8 cellular contexts compared by ENCODE assay signal in genomic region chr9:38393128-38393809, GRCh38. TPM values are rescaled to one million over a fixed set of nuclear protein-coding genes. Genes with fewer than 3 reads are reported as not detected.
A peak's percentile ranks its signal among the peaks of the same experiment; 100 is the strongest.
DNase-seq lines count a peak whose midpoint lies in the region; ATAC-seq and TF ChIP-seq lines count a peak whose summit lies in the region.

No MANE protein-coding gene starts in this region.

- peak overlapping the region; percentile 88 for H3K4me3 Mint-ChIP-seq in activated CD4-positive, alpha-beta T cell treated with anti-CD3 and anti-CD28 coated beads, Interleukin-2, amount 10 ng/mL, durations not matched to agents 7 days and 5 days
- H3K4me3 Mint-ChIP-seq in endodermal cell: peak overlapping the region; percentile 92

- peaks cover 16% of the 10 kb centered on the region for H3K4me1 Mint-ChIP-seq in activated CD4-positive, alpha-beta T cell treated with anti-CD3 and anti-CD28 coated beads, Interleukin-2, amount 10 ng/mL, durations not matched to agents 7 days and 5 days
- H3K4me1 Mint-ChIP-seq in endodermal cell: peaks cover 48% of the 10 kb centered on the region

- H3K9me2 ChIP-seq in OCI-LY1 (ENCODE audit: low read depth, low read length): no peaks in the 10 kb centered on the region

- no peaks in the 10 kb centered on the region for H3K9me3 Mint-ChIP-seq in activated CD4-positive, alpha-beta T cell treated with anti-CD3 and anti-CD28 coated beads, Interleukin-2, amount 10 ng/mL, durations not matched to agents 7 days and 5 days
- no peaks in the 10 kb centered on the region for H3K9me3 Mint-ChIP-seq in endodermal cell

- H3K9me3 ChIP-seq in OCI-LY1 (ENCODE audit: low read length): no peaks in the 10 kb centered on the region
- no peaks in the 10 kb centered on the region for H3K9me3 ChIP-seq in endodermal cell (ENCODE audit: control insufficient read depth, low read length)
- no peaks in the 10 kb centered on the region for H3K9me3 ChIP-seq in parathyroid adenoma (ENCODE audit: control insufficient read depth, low read length)

- H3K27ac ChIP-seq in OCI-LY1 (ENCODE audit: low read depth, low read length, poor library complexity, severe bottlenecking): no peak overlapping the region
- no peak overlapping the region for H3K27ac ChIP-seq in endodermal cell (ENCODE audit: low read depth, low read length)
- no peak overlapping the region for H3K27ac ChIP-seq in parathyroid adenoma

- H3K4me2 ChIP-seq in OCI-LY1 (ENCODE audit: low read length): peak overlapping the region; percentile 82
- H3K4me2 ChIP-seq in parathyroid adenoma (ENCODE audit: low read length): peak overlapping the region; percentile 85

- CTCF ChIA-PET in activated CD4-positive, alpha-beta T cell treated with anti-CD3 and anti-CD28 coated beads, Interleukin-2, amount 10 ng/mL, durations not matched to agents 7 days and 5 days (lab: Charles Lee): interaction anchor here (1.1 kb wide), 3 partner anchors 10 to 480 kb away, joined by 3 to 4 read pairs (median 3); no protein-coding TSS in a partner anchor

- no peak for ATAC-seq in HG02970 (IDR thresholded peaks at IDR 0.05; ENCODE audit: low FRiP score, unreplicated experiment)

- H3K4me1 ChIP-seq in OCI-LY1 (ENCODE audit: insufficient read depth, low read length, severe bottlenecking) (peaks cover 8% of the 10 kb centered on the region), endodermal cell (ENCODE audit: control insufficient read depth, insufficient read depth, low read length) (peaks cover 9% of the 10 kb centered on the region), parathyroid adenoma (peaks cover 2% of the 10 kb centered on the region)

- H3K27me3 Mint-ChIP-seq in activated CD4-positive, alpha-beta T cell treated with anti-CD3 and anti-CD28 coated beads, Interleukin-2, amount 10 ng/mL, durations not matched to agents 7 days and 5 days: peaks cover 12% of the 10 kb centered on the region
- peaks cover 8% of the 10 kb centered on the region for H3K27me3 Mint-ChIP-seq in endodermal cell (ENCODE audit: insufficient read depth)

- H3K79me2 ChIP-seq in OCI-LY1 (ENCODE audit: insufficient read depth, low read length): no peaks in the 10 kb centered on the region
- no peaks in the 10 kb centered on the region for H3K79me2 ChIP-seq in parathyroid adenoma

- H3K27ac Mint-ChIP-seq in activated CD4-positive, alpha-beta T cell treated with anti-CD3 and anti-CD28 coated beads, Interleukin-2, amount 10 ng/mL, durations not matched to agents 7 days and 5 days: peak overlapping the region; percentile 92
- peak overlapping the region; percentile 92 for H3K27ac Mint-ChIP-seq in endodermal cell

- H3F3A ChIP-seq in OCI-LY1 (ENCODE audit: insufficient read depth, low read length): no peaks in the 10 kb centered on the region

- POLR2A ChIA-PET in activated CD4-positive, alpha-beta T cell treated with anti-CD3 and anti-CD28 coated beads, Interleukin-2, amount 10 ng/mL, durations not matched to agents 7 days and 5 days (lab: Charles Lee): no interaction called here

- H3K36me3 ChIP-seq in OCI-LY1 (ENCODE audit: insufficient read depth, low read length) (no peaks in the 10 kb centered on the region; the same call in 1 of the 2 replicates), endodermal cell (ENCODE audit: control insufficient read depth, insufficient read depth, low read length) (peaks cover 26% of the 10 kb centered on the region), parathyroid adenoma (ENCODE audit: control insufficient read depth, insufficient read depth, low read length) (no peaks in the 10 kb centered on the region)

- H3K4me3 ChIP-seq in OCI-LY1 (ENCODE audit: low read depth, low read length, poor library complexity, severe bottlenecking) (peak overlapping the region; percentile 70), endodermal cell (ENCODE audit: low read length) (peak overlapping the region; percentile 92), parathyroid adenoma (ENCODE audit: low read depth, low read length) (peak overlapping the region; percentile 77)

- TF ChIP-seq CTCF in OCI-LY1 (IDR thresholded peaks at IDR 0.05; ENCODE audit: low read length): no peak
- no peak for TF ChIP-seq CTCF in endodermal cell (conservative IDR thresholded peaks at IDR 0.05)
- no peak for TF ChIP-seq CTCF in parathyroid adenoma (IDR thresholded peaks at IDR 0.05)

- WGBS in endodermal cell (ENCODE audit: insufficient coverage in 1 of 2, insufficient read length in 1 of 2), 2 experiments: 11 to 15% methylated on average over 6 to 9 of the region's 9 CpGs

- H3K27me3 ChIP-seq in OCI-LY1 (ENCODE audit: insufficient read depth, low read length): 0 out of 2 replicates have a peak, but pooled peaks cover 9% of the 10 kb centered on the region
- no peaks in the 10 kb centered on the region for H3K27me3 ChIP-seq in endodermal cell (ENCODE audit: control insufficient read depth, insufficient read depth, low read length, poor library complexity, severe bottlenecking)
- no peaks in the 10 kb centered on the region for H3K27me3 ChIP-seq in parathyroid adenoma (ENCODE audit: control insufficient read depth, insufficient read depth, low read length)

- H2AFZ ChIP-seq in OCI-LY1 (ENCODE audit: low read length) (no peak overlapping the region), parathyroid adenoma (peak overlapping the region; percentile 86)

- H4K20me1 ChIP-seq in OCI-LY1 (ENCODE audit: insufficient read depth, low read length): no peaks in the 10 kb centered on the region

- no peak for DNase-seq in activated CD4-positive, alpha-beta T cell treated with anti-CD3 and anti-CD28 coated beads, Interleukin-2, amount 10 ng/mL, durations not matched to agents 7 days and 5 days
- DNase-seq in activated CD4-positive, alpha-beta T cell treated with anti-CD3 and anti-CD28 coated beads for 1 hour: no peak
- DNase-seq in endodermal cell (no peak), NCI-H510A treated with DMSO at 0.1 percent for 48 hours (lab: John Stamatoyannopoulos, UW) (no peak), pons (ENCODE audit: low spot score) (no peak)

- H3K36me3 Mint-ChIP-seq in activated CD4-positive, alpha-beta T cell treated with anti-CD3 and anti-CD28 coated beads, Interleukin-2, amount 10 ng/mL, durations not matched to agents 7 days and 5 days (ENCODE audit: low read depth): peaks cover 28% of the 10 kb centered on the region
- peaks cover 36% of the 10 kb centered on the region for H3K36me3 Mint-ChIP-seq in endodermal cell (ENCODE audit: low read depth)

- H3K9ac ChIP-seq in OCI-LY1 (ENCODE audit: low read length): peak overlapping the region; percentile 62
- peak overlapping the region; percentile 62 for H3K9ac ChIP-seq in endodermal cell (ENCODE audit: extremely low read depth, low read length, poor library complexity, severe bottlenecking)
- no peak overlapping the region for H3K9ac ChIP-seq in parathyroid adenoma

RNA-seq across cellular contexts. Expression of gene ALDH1B1, which starts 0.8 kb away (rescaled TPM):
- total RNA-seq in activated CD4-positive, alpha-beta T cell treated with anti-CD3 and anti-CD28 coated beads, Interleukin-2, amount 10 ng/mL, durations not matched to agents 7 days and 5 days: 1 to 10 TPM; 8.0 to 8.1 TPM
- total RNA-seq in endodermal cell: 10 to 100 TPM; 47.7 to 59.9 TPM
- polyA plus RNA-seq in endodermal cell (2013, experiment 1 of 2): 22.3 TPM
- 20.0 TPM for polyA plus RNA-seq in endodermal cell (2013, experiment 2 of 2)

RNA-seq across cellular contexts. Expression of gene IGFBPL1, which starts 31.0 kb away (rescaled TPM):
- total RNA-seq in activated CD4-positive, alpha-beta T cell treated with anti-CD3 and anti-CD28 coated beads, Interleukin-2, amount 10 ng/mL, durations not matched to agents 7 days and 5 days: not detected
- 10 to 100 TPM; 40.5 to 90.3 TPM for total RNA-seq in endodermal cell
- polyA plus RNA-seq in endodermal cell (2013, experiment 1 of 2): 113 TPM
- 112 TPM for polyA plus RNA-seq in endodermal cell (2013, experiment 2 of 2)

Comparison
In these comparisons a context has a peak if more than half of its experiments do, and no peak if none do; other contexts are left out.
1. RNA of gene ALDH1B1, which starts 0.8 kb away (total RNA-seq): 47.7 to 59.9 TPM in endodermal cell; 8.0 to 8.1 TPM in activated CD4-positive, alpha-beta T cell treated with anti-CD3 and anti-CD28 coated beads, Interleukin-2, amount 10 ng/mL, durations not matched to agents 7 days and 5 days; every median in the first group is over 4 times any median in the second.
2. RNA of gene IGFBPL1, which starts 31.0 kb away (total RNA-seq): 40.5 to 90.3 TPM in endodermal cell; not detected in activated CD4-positive, alpha-beta T cell treated with anti-CD3 and anti-CD28 coated beads, Interleukin-2, amount 10 ng/mL, durations not matched to agents 7 days and 5 days; every median in the first group is over 10 times any median in the second.
3. Peak in every context shown above with its lines, with median percentiles within 50 percentile points of each other: H3K4me3 ChIP-seq.